Comparison of ENCODE assay signal across 20 cellular contexts in genomic region chr22:45058622-45058912, GRCh38. TPM values are rescaled to one million over a fixed set of nuclear protein-coding genes. Genes with fewer than 3 reads are reported as not detected.
"Had no signal": no experiment of that assay in that cellular context is flagged by ENCODE, and none has a peak within 500 bp of the region (broad histone marks: within the 10 kb centered on the region; RNA-seq: fewer than 3 reads in every experiment).

No MANE protein-coding gene starts in this region.

- H3K27me3 ChIP-seq: neural progenitor cell, pancreas had no signal

- H3K36me3 ChIP-seq: gastroesophageal sphincter, left lung, lower lobe of right lung, neural progenitor cell, pancreas, tibial artery had no signal

- ATAC-seq: esophagus mucosa, gastroesophageal sphincter, left lung, lower lobe of right lung, natural killer cell, pancreas, right cardiac atrium had no signal

- H3K27ac Mint-ChIP-seq: memory B cell, mesothelial cell of epicardium, natural killer cell, neural progenitor cell, progenitor cell of endocrine pancreas had no signal

- H3K36me3 Mint-ChIP-seq: memory B cell, mesothelial cell of epicardium, natural killer cell, neural progenitor cell had no signal

- DNase-seq: effector memory CD4-positive, alpha-beta T cell; foreskin fibroblast; glutamatergic neuron; left lung; lower lobe of right lung; natural killer cell; nucleus accumbens; pancreas; right cardiac atrium; stimulated activated CD4-positive, alpha-beta T cell treated with anti-CD3 and anti-CD28 coated beads, Interleukin-2, amount 100 ng/mL, for 48 hours; stimulated activated naive CD4-positive, alpha-beta T cell treated with Interleukin-2 at 50 U/mL for 16 hours; tibial artery had no signal

- H3K27ac ChIP-seq: gastroesophageal sphincter, left lung, lower lobe of right lung, neural progenitor cell, pancreas, tibial artery had no signal

- H3K4me2 ChIP-seq: neural progenitor cell, smooth muscle cell had no signal

- H3K4me3 Mint-ChIP-seq: memory B cell, mesothelial cell of epicardium, natural killer cell, neural progenitor cell had no signal

- H3K4me1 Mint-ChIP-seq: memory B cell, neural progenitor cell had no signal

- H3K9me3 ChIP-seq: gastroesophageal sphincter, left lung, lower lobe of right lung, pancreas, tibial artery had no signal

- H3K4me1 ChIP-seq: gastroesophageal sphincter, left lung, lower lobe of right lung, pancreas, tibial artery had no signal

- H3K4me3 ChIP-seq: gastroesophageal sphincter, left lung, lower lobe of right lung, neural progenitor cell, pancreas, smooth muscle cell, tibial artery had no signal

- H3K9ac ChIP-seq: neural progenitor cell had no signal

- H2AFZ ChIP-seq: neural progenitor cell had no signal

- H3K9me3 Mint-ChIP-seq: memory B cell, mesothelial cell of epicardium, natural killer cell, neural progenitor cell had no signal

RNA-seq across cellular contexts. Expression of gene PHF21B, which starts 48.8 kb away (rescaled TPM):
- total RNA-seq: esophagus mucosa, lower lobe of right lung, natural killer cell had no signal
- polyA plus RNA-seq: keratinocyte had no signal
